ENCODE assay signal across 27 cellular contexts in the genomic region with DNA sequence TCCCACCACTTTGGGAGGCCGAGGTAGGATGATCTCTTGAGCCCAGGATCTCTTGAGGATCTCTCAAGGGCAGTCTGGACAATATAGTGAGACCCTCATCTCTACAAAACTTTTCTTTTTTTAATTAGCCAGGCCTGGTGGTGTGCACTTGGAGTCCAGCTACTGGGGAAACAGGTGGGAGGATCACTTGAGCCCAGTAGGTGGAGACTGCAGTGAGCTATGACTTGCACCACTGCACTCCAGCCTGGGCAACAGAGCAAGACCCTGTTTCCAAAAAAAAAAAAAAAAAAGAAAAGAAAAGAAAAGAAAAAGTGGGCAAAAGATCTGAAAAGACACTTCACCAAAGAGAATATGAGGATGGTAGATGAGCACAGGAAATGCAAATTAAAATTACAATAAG.
"Had no signal": no experiment of that assay in that cellular context is flagged by ENCODE, and none has a peak within 500 bp of the region (broad histone marks: within the 10 kb centered on the region; RNA-seq: fewer than 3 reads in every experiment).

No MANE protein-coding gene starts in this region.

- H3K27ac ChIP-seq: gastroesophageal sphincter, ovary, skin epidermis, tibial artery, WERI-Rb-1 had no signal

- H3K27me3 ChIP-seq: breast epithelium, gastroesophageal sphincter, ovary, tibial artery had no signal

- H3K4me3 Mint-ChIP-seq: activated naive CD4-positive, alpha-beta T cell treated with anti-CD3 and anti-CD28 coated beads, Interleukin-2, amount 10 ng/mL, durations not matched to agents 7 days and 5 days; activated naive CD8-positive, alpha-beta T cell treated with anti-CD3 and anti-CD28 coated beads, Interleukin-2, amount 10 ng/mL, durations not matched to agents 7 days and 5 days; activated T-helper 1 cell treated with anti-CD3 and anti-CD28 coated beads, Interleukin-12 subunit alpha, Interleukin-12 subunit beta, Interleukin-2, Interleukin-4 antibody, amounts not matched to agents 30 ng/mL and 10 ng/mL and 1 ng/mL, durations not matched to agents 14 hours and 24 hours and 36 hours; mesothelial cell of epicardium; naive thymus-derived CD4-positive, alpha-beta T cell; stimulated activated effector memory CD8-positive, alpha-beta T cell treated with anti-CD3 and anti-CD28 coated beads, Interleukin-12 subunit alpha, Interleukin-12 subunit beta, amount 100 ng/mL, for 72 hours; stimulated activated naive CD8-positive, alpha-beta T cell treated with anti-CD3 and anti-CD28 coated beads, Interleukin-15, amount 100 ng/mL, for 72 hours had no signal

- H3K4me1 Mint-ChIP-seq: activated naive CD4-positive, alpha-beta T cell treated with anti-CD3 and anti-CD28 coated beads, Interleukin-2, amount 10 ng/mL, durations not matched to agents 7 days and 5 days; activated naive CD8-positive, alpha-beta T cell treated with anti-CD3 and anti-CD28 coated beads, Interleukin-2, amount 10 ng/mL, durations not matched to agents 7 days and 5 days; stimulated activated effector memory CD8-positive, alpha-beta T cell treated with anti-CD3 and anti-CD28 coated beads, Interleukin-12 subunit alpha, Interleukin-12 subunit beta, amount 100 ng/mL, for 72 hours; stimulated activated naive CD8-positive, alpha-beta T cell treated with anti-CD3 and anti-CD28 coated beads, Interleukin-15, amount 100 ng/mL, for 72 hours had no signal

- H3K9me3 ChIP-seq: ovary had no signal

- DNase-seq: activated CD4-positive, alpha-beta T cell treated with anti-CD3 and anti-CD28 coated beads for 48 hours; activated CD4-positive, alpha-beta T cell treated with anti-CD3 and anti-CD28 coated beads, Interleukin-2, amount 50 U/mL, for 48 hours; activated CD8-positive, alpha-beta memory T cell treated with anti-CD3 and anti-CD28 coated beads for 24 hours; activated effector memory CD4-positive, alpha-beta T cell treated with anti-CD3 and anti-CD28 coated beads, Interleukin-2, amount 50 U/mL, for 16 hours; activated naive CD4-positive, alpha-beta T cell treated with anti-CD3 and anti-CD28 coated beads, Interleukin-2, amount 10 ng/mL, durations not matched to agents 7 days and 5 days; activated naive CD8-positive, alpha-beta T cell treated with anti-CD3 and anti-CD28 coated beads, Interleukin-2, amount 10 ng/mL, durations not matched to agents 7 days and 5 days; central memory CD4-positive, alpha-beta T cell; dermis blood vessel endothelial cell; effector CD8-positive, alpha-beta T cell; hippocampal formation; left colon; naive thymus-derived CD4-positive, alpha-beta T cell; ovary; stimulated activated CD4-positive, alpha-beta T cell treated with anti-CD3 and anti-CD28 coated beads, Interleukin-12 subunit alpha, Interleukin-12 subunit beta, amount 100 ng/mL, for 4 hours; stimulated activated CD4-positive, alpha-beta T cell treated with anti-CD3 and anti-CD28 coated beads, Interleukin-4, amount 100 ng/mL, for 1 hour; stimulated activated naive CD8-positive, alpha-beta T cell treated with anti-CD3 and anti-CD28 coated beads, Interleukin-15, amount 100 ng/mL, for 72 hours; tibial artery; WERI-Rb-1 had no signal

- H3K27me3 Mint-ChIP-seq: activated naive CD8-positive, alpha-beta T cell treated with anti-CD3 and anti-CD28 coated beads, Interleukin-2, amount 10 ng/mL, durations not matched to agents 7 days and 5 days; progenitor cell of endocrine pancreas; stimulated activated naive CD8-positive, alpha-beta T cell treated with anti-CD3 and anti-CD28 coated beads, Interleukin-15, amount 100 ng/mL, for 72 hours had no signal

- ATAC-seq: activated CD4-positive, CD25-positive, alpha-beta regulatory T cell treated with anti-CD3 and anti-CD28 coated beads, Interleukin-2, amount 50 U/mL, for 24 hours; gastroesophageal sphincter; naive thymus-derived CD4-positive, alpha-beta T cell; sciatic nerve; stimulated activated effector memory CD8-positive, alpha-beta T cell treated with anti-CD3 and anti-CD28 coated beads, Interleukin-12 subunit alpha, Interleukin-12 subunit beta, amount 100 ng/mL, for 72 hours; stimulated activated naive CD8-positive, alpha-beta T cell treated with anti-CD3 and anti-CD28 coated beads, Interleukin-15, amount 100 ng/mL, for 72 hours had no signal

- H3K4me3 ChIP-seq: breast epithelium, gastroesophageal sphincter, ovary, skin epidermis, tibial artery had no signal

- H3K36me3 Mint-ChIP-seq: activated naive CD8-positive, alpha-beta T cell treated with anti-CD3 and anti-CD28 coated beads, Interleukin-2, amount 10 ng/mL, durations not matched to agents 7 days and 5 days had no signal

- H3K4me1 ChIP-seq: breast epithelium, gastroesophageal sphincter had no signal

- H3K27ac Mint-ChIP-seq: activated naive CD4-positive, alpha-beta T cell treated with anti-CD3 and anti-CD28 coated beads, Interleukin-2, amount 10 ng/mL, durations not matched to agents 7 days and 5 days; activated naive CD8-positive, alpha-beta T cell treated with anti-CD3 and anti-CD28 coated beads, Interleukin-2, amount 10 ng/mL, durations not matched to agents 7 days and 5 days; activated T-helper 1 cell treated with anti-CD3 and anti-CD28 coated beads, Interleukin-12 subunit alpha, Interleukin-12 subunit beta, Interleukin-2, Interleukin-4 antibody, amounts not matched to agents 30 ng/mL and 10 ng/mL and 1 ng/mL, durations not matched to agents 14 hours and 24 hours and 36 hours; mesothelial cell of epicardium; naive thymus-derived CD4-positive, alpha-beta T cell; progenitor cell of endocrine pancreas; stimulated activated effector memory CD8-positive, alpha-beta T cell treated with anti-CD3 and anti-CD28 coated beads, Interleukin-12 subunit alpha, Interleukin-12 subunit beta, amount 100 ng/mL, for 72 hours had no signal

- H3K9me3 Mint-ChIP-seq: stimulated activated effector memory CD8-positive, alpha-beta T cell treated with anti-CD3 and anti-CD28 coated beads, Interleukin-12 subunit alpha, Interleukin-12 subunit beta, amount 100 ng/mL, for 72 hours; stimulated activated naive CD8-positive, alpha-beta T cell treated with anti-CD3 and anti-CD28 coated beads, Interleukin-15, amount 100 ng/mL, for 72 hours had no signal

- H3K36me3 ChIP-seq: breast epithelium, ovary had no signal
